ENCODE assay signal across 1 cellular context in genomic region chr19:18385675-18386542, GRCh38.
TF ChIP-seq lines count a peak whose summit lies in the region.

Gene GDF15, plus strand, starts transcription at chr19:18386158. Its CDS starts 32 bp downstream, at chr19:18386190.

TF ChIP-seq in H1, 55 proteins besides CTCF, POLR2A, EP300 and RAD21 (continued from another document):
- peak; percentile 70; the same call in 1 of the 2 replicates for TF ChIP-seq POLR2AphosphoS5 (IDR thresholded peaks at IDR 0.05; ENCODE audit: low read depth, low read length)
- TF ChIP-seq TAF7 (optimal IDR thresholded peaks at IDR 0.05; ENCODE audit: borderline replicate concordance, low read depth, low read length) = peak; percentile 33
- TF ChIP-seq TEAD4 (IDR thresholded peaks at IDR 0.05; ENCODE audit: low read depth, low read length) = 0 out of 2 replicates have a peak, but pooled peaks have one; percentile 6
- no peak for TF ChIP-seq JUND (IDR thresholded peaks at IDR 0.05; ENCODE audit: low read length)
- TF ChIP-seq ATF2 (IDR thresholded peaks at IDR 0.05; ENCODE audit: low read length) = no peak
- no peak for TF ChIP-seq HDAC6 (IDR thresholded peaks at IDR 0.05; ENCODE audit: low read depth, low read length)
- TF ChIP-seq MAFK (IDR thresholded peaks at IDR 0.05; ENCODE audit: low read depth, low read length) = no peak
- TF ChIP-seq TBP (IDR thresholded peaks at IDR 0.05; ENCODE audit: low read depth, low read length) = peak; percentile 79
- TF ChIP-seq ASH2L (IDR thresholded peaks at IDR 0.05; ENCODE audit: low read length) = peak; percentile 28
